16 cellular contexts compared by ENCODE assay signal in the genomic region with DNA sequence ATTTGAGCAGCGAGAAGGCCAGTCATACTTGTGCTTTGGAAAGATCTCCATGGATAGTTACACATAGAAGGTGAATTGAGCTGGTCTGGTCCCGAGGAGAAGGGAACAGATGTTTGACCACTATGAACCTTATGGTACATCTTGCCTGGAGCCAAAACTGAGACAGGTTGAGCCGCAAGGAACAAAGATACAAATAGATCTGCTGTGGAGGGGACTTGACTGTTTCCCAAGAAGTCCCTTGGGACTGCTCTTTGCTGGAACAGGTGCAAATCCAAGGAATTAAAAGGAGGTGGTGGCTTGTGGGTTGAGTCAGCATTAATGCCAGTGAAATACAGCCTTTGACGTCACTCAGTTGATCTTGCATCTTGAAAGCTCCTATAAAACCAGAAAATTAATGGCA.
DNase-seq lines count a peak whose midpoint lies in the region; ATAC-seq lines count a peak whose summit lies in the region.
"Had no signal": no experiment of that assay in that cellular context is flagged by ENCODE, and none has a peak within 500 bp of the region (broad histone marks: within the 10 kb centered on the region; RNA-seq: fewer than 3 reads in every experiment).

No MANE protein-coding gene starts in this region.

- peak overlapping the region in 7 of 11 experiments; percentile 6 to 34 (median 24); a peak in 11 of 22 replicates for H3K4me2 ChIP-seq in BLaER1 treated with 17β-estradiol and CSF1 and Interleukin-3, amounts not matched to agents 10 nM and 100 nM
- H3K4me2 ChIP-seq: PC-9, SK-N-SH had no signal

- DNase-seq in NCI-H1694 (lab: John Stamatoyannopoulos, UW) (peak; percentile 41), NCI-H446 (lab: John Stamatoyannopoulos, UW) (peak; percentile 46 to 80), cerebellum (ENCODE audit: low spot score) (peak; percentile 69), HuH-7 (ENCODE audit: low spot score) (no peak), Right ventricle myocardium inferior (ENCODE audit: missing footprints) (no peak), NCI-H226 (no peak)
- DNase-seq in activated CD8-positive, alpha-beta memory T cell treated with anti-CD3 and anti-CD28 coated beads, Interleukin-2, amount 50 U/mL, for 48 hours: no peak
- DNase-seq: Calu3; CD4-positive, alpha-beta T cell; NCI-H1092 treated with DMSO at 0.1 percent for 48 hours; NCI-H2029; PC-9; SK-N-SH; T-helper 1 cell had no signal

- H3K9me3 ChIP-seq in BLaER1 treated with 17β-estradiol and CSF1 and Interleukin-3, amounts not matched to agents 10 nM and 100 nM (replicated peaks in 1 of 11): no peaks in the 10 kb centered on the region
- H3K9me3 ChIP-seq: MG63, SK-N-SH had no signal

- no peaks in the 10 kb centered on the region for H3K36me3 ChIP-seq in BLaER1 treated with 17β-estradiol and CSF1 and Interleukin-3, amounts not matched to agents 10 nM and 100 nM
- H3K36me3 ChIP-seq: MG63 had no signal

- intact Hi-C loops in Right ventricle myocardium inferior (cut with DNase I): no loop called here

- no peaks in the 10 kb centered on the region for H4K20me1 ChIP-seq in BLaER1 treated with 17β-estradiol and CSF1 and Interleukin-3, amounts not matched to agents 10 nM and 100 nM

- no peak overlapping the region for H3K9ac ChIP-seq in BLaER1 treated with 17β-estradiol and CSF1 and Interleukin-3, amounts not matched to agents 10 nM and 100 nM
- H3K9ac ChIP-seq: SK-N-SH had no signal

- H3K4me1 ChIP-seq in BLaER1 treated with 17β-estradiol and CSF1 and Interleukin-3, amounts not matched to agents 10 nM and 100 nM: peaks cover 0 to 11% (median 10%) of the 10 kb centered on the region in 10 experiments; a peak in 12 of 20 replicates

- H3K4me3 ChIP-seq in BLaER1 treated with 17β-estradiol and CSF1 and Interleukin-3, amounts not matched to agents 10 nM and 100 nM: no peak overlapping the region
- H3K4me3 ChIP-seq: MG63, PC-9 had no signal

- no peaks in the 10 kb centered on the region for H3K27me3 ChIP-seq in BLaER1 treated with 17β-estradiol and CSF1 and Interleukin-3, amounts not matched to agents 10 nM and 100 nM
- H3K27me3 ChIP-seq: MG63 had no signal

- no peak for ATAC-seq in Right ventricle myocardium inferior

- H3K27ac ChIP-seq in BLaER1 treated with 17β-estradiol and CSF1 and Interleukin-3, amounts not matched to agents 10 nM and 100 nM: no peak overlapping the region
- H3K27ac ChIP-seq: PC-9 had no signal

Comparison
In these comparisons a context has a peak if more than half of its experiments do, and no peak if none do; other contexts are left out.
1. DNase-seq: peak in NCI-H1694 (single experiment), NCI-H446 (2 of 2) and cerebellum (single experiment); none in HuH-7 (single experiment), Right ventricle myocardium inferior (single experiment), NCI-H226 (single experiment) and activated CD8-positive, alpha-beta memory T cell treated with anti-CD3 and anti-CD28 coated beads, Interleukin-2, amount 50 U/mL, for 48 hours (single experiment).